Comparison of ENCODE assay signal across 11 cellular contexts in the genomic region with DNA sequence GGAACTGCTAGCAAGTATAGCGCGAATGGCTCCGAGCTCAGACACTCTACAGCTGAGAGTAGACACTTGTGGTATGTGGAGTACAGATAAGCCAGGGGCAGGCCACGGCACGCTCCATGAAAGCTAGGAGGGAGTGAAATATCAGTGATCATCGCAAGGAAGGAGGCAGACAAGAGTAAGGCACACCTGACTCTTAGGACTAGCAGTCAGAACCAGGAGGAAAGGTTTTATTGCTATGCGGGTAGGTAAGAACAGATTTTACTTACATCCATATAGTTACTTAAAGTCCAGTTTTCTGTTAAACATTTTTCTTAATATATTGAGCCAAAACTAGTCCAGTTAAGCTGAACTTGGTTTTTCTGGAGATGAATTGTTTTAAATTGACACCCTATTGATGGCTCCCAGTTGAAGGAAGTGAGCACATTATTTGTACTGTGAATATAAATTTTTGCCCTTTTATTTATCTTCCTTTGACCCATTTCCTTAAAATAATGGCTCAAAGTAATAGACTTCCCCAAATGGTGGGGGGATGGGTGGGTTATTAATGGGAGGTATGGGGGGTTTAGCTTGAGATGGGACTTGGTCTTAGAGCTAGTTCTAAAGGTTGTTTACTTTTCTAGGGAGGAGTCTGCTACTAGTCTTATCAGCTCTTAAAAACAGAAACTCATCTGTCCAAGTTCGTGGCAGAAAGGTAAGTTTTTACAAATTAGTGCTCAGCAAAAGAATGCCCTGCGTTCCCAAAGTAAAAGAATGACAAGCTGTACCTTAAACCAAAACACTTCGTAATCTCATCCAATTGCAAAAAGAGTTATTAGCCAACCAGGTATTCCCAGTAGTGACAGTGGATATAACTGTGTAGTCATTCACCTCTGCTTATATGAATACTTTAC. TPM values are rescaled to one million over a fixed set of nuclear protein-coding genes. Genes with fewer than 3 reads are reported as not detected.
DNase-seq lines count a peak whose midpoint lies in the region; ATAC-seq and TF ChIP-seq lines count a peak whose summit lies in the region.
"Had no signal": no experiment of that assay in that cellular context is flagged by ENCODE, and none has a peak within 500 bp of the region (broad histone marks: within the 10 kb centered on the region; RNA-seq: fewer than 3 reads in every experiment).

No MANE protein-coding gene starts in this region.

- peak overlapping the region; percentile 50 to 98 (median 97); a peak in 21 of 22 replicates for H3K4me2 ChIP-seq in BLaER1 treated with 17β-estradiol and CSF1 and Interleukin-3, amounts not matched to agents 10 nM and 100 nM
- H3K4me2 ChIP-seq in GM23248 (ENCODE audit: unreplicated experiment): no peak overlapping the region

- no peaks in the 10 kb centered on the region for H3K9me3 Mint-ChIP-seq in activated naive CD8-positive, alpha-beta T cell treated with anti-CD3 and anti-CD28 coated beads for 36 hours
- H3K9me3 Mint-ChIP-seq in memory B cell: no peaks in the 10 kb centered on the region

- no peak for TF ChIP-seq CTCF in gastroesophageal sphincter (IDR thresholded peaks at IDR 0.05)
- no peak for TF ChIP-seq CTCF in tibial artery (IDR thresholded peaks at IDR 0.05)

- H3K27ac ChIP-seq in BLaER1 treated with 17β-estradiol and CSF1 and Interleukin-3, amounts not matched to agents 10 nM and 100 nM: peak overlapping the region in 10 of 11 experiments; percentile 11 to 71 (median 40); a peak in 16 of 22 replicates
- H3K27ac ChIP-seq in GM23248 (0 out of 2 replicates have a peak overlapping the region, but pooled peaks have one; percentile 10), gastroesophageal sphincter (peak overlapping the region in 1 of 4 donors; percentile 3), tibial artery (no peak overlapping the region), caudate nucleus (ENCODE audit: low read depth, low read length) (no peak overlapping the region)

- no peak for TF ChIP-seq EP300 in gastroesophageal sphincter (IDR thresholded peaks at IDR 0.05)

- DNase-seq in GM23248 (no peak), memory B cell (ENCODE audit: low spot score in 2 of 2) (no peak), tibial artery (no peak), caudate nucleus (lab: John Stamatoyannopoulos, UW) (no peak)
- DNase-seq in activated naive CD8-positive, alpha-beta T cell treated with anti-CD3 and anti-CD28 coated beads for 36 hours: no peak
- DNase-seq: activated CD4-positive, CD25-positive, alpha-beta regulatory T cell; dermis blood vessel endothelial cell; NCI-H2081 had no signal

- peaks cover 99% of the 10 kb centered on the region for H3F3A ChIP-seq in GM23248 (ENCODE audit: insufficient read depth)

- H2AFZ ChIP-seq in GM23248: no peak overlapping the region

- no peaks in the 10 kb centered on the region for H3K9me2 ChIP-seq in GM23248 (ENCODE audit: insufficient read depth)

- intact Hi-C loops in tibial artery (cut with DNase I; ENCODE audit: low total_unique reads): loop anchor here (5.0 kb wide), 1 partner anchor 36 kb away; no protein-coding TSS in a partner anchor

- TF ChIP-seq POLR2A in gastroesophageal sphincter (IDR thresholded peaks at IDR 0.05): no peak

- peak overlapping the region in 10 of 11 experiments; percentile 35 to 100 (median 52); a peak in 16 of 22 replicates for H3K9ac ChIP-seq in BLaER1 treated with 17β-estradiol and CSF1 and Interleukin-3, amounts not matched to agents 10 nM and 100 nM
- peak overlapping the region; percentile 4; the same call in 1 of the 2 replicates for H3K9ac ChIP-seq in GM23248

- peaks cover 34 to 85% (median 60%) of the 10 kb centered on the region in 10 experiments for H3K4me1 ChIP-seq in BLaER1 treated with 17β-estradiol and CSF1 and Interleukin-3, amounts not matched to agents 10 nM and 100 nM
- H3K4me1 ChIP-seq in GM23248 (ENCODE audit: insufficient read depth): peaks cover 16% of the 10 kb centered on the region
- peaks cover 22 to 66% (median 34%) of the 10 kb centered on the region in 3 donors for H3K4me1 ChIP-seq in gastroesophageal sphincter
- H3K4me1 ChIP-seq in tibial artery: peaks cover 0 to 48% (median 35%) of the 10 kb centered on the region in 4 donors

- peaks cover 51% of the 10 kb centered on the region for H3K4me1 Mint-ChIP-seq in activated naive CD8-positive, alpha-beta T cell treated with anti-CD3 and anti-CD28 coated beads for 36 hours
- peaks cover 25% of the 10 kb centered on the region for H3K4me1 Mint-ChIP-seq in memory B cell

- H3K36me3 ChIP-seq in BLaER1 treated with 17β-estradiol and CSF1 and Interleukin-3, amounts not matched to agents 10 nM and 100 nM: peaks cover 70 to 100% (median 91%) of the 10 kb centered on the region in 11 experiments
- peaks cover 65% of the 10 kb centered on the region for H3K36me3 ChIP-seq in GM23248 (ENCODE audit: low read depth)
- H3K36me3 ChIP-seq in gastroesophageal sphincter: peaks cover 20 to 83% of the 10 kb centered on the region in 2 donors
- peaks cover 62 to 73% (median 68%) of the 10 kb centered on the region in 3 donors for H3K36me3 ChIP-seq in tibial artery

- H4K20me1 ChIP-seq in BLaER1 treated with 17β-estradiol and CSF1 and Interleukin-3, amounts not matched to agents 10 nM and 100 nM: peaks cover 71 to 100% (median 94%) of the 10 kb centered on the region in 11 experiments
- peaks cover 41% of the 10 kb centered on the region for H4K20me1 ChIP-seq in GM23248 (ENCODE audit: insufficient read depth)

- H3K4me3 Mint-ChIP-seq in activated naive CD8-positive, alpha-beta T cell treated with anti-CD3 and anti-CD28 coated beads for 36 hours: peak overlapping the region; percentile 42
- no peak overlapping the region for H3K4me3 Mint-ChIP-seq in memory B cell

- 88 to 90% methylated on average over 10 of the region's 10 CpGs for WGBS in GM23248 (ENCODE audit: low coverage in 1 of 2, low lambda C conversion rate in 2 of 2, missing lambda C conversion rate in 2 of 2), 2 experiments
- WGBS in gastroesophageal sphincter (ENCODE audit: low coverage in 1 of 2), 2 donors: 52 to 53% methylated on average over 7 to 10 of the region's 10 CpGs

- peaks cover 15% of the 10 kb centered on the region for H3K27me3 Mint-ChIP-seq in activated naive CD8-positive, alpha-beta T cell treated with anti-CD3 and anti-CD28 coated beads for 36 hours
- no peaks in the 10 kb centered on the region for H3K27me3 Mint-ChIP-seq in memory B cell

- ATAC-seq in memory B cell (ENCODE audit: low read depth): no peak
- no peak for ATAC-seq in GM21447 (IDR thresholded peaks at IDR 0.05; ENCODE audit: unreplicated experiment)
- ATAC-seq in gastroesophageal sphincter: no peak

- H3K27me3 ChIP-seq in BLaER1 treated with 17β-estradiol and CSF1 and Interleukin-3, amounts not matched to agents 10 nM and 100 nM: no peaks in the 10 kb centered on the region
- H3K27me3 ChIP-seq in GM23248 (replicated peaks; ENCODE audit: insufficient read depth) (no peaks in the 10 kb centered on the region), gastroesophageal sphincter (no peaks in the 10 kb centered on the region), tibial artery (no peaks in the 10 kb centered on the region)

- peak overlapping the region; percentile 87 for H3K27ac Mint-ChIP-seq in activated naive CD8-positive, alpha-beta T cell treated with anti-CD3 and anti-CD28 coated beads for 36 hours
- peak overlapping the region; percentile 39 for H3K27ac Mint-ChIP-seq in memory B cell

- H3K36me3 Mint-ChIP-seq in activated naive CD8-positive, alpha-beta T cell treated with anti-CD3 and anti-CD28 coated beads for 36 hours: peaks cover 15% of the 10 kb centered on the region
- H3K36me3 Mint-ChIP-seq in memory B cell: peaks cover 32% of the 10 kb centered on the region

- peak overlapping the region in 7 of 10 experiments; percentile 36 to 83 (median 45); a peak in 13 of 20 replicates for H3K4me3 ChIP-seq in BLaER1 treated with 17β-estradiol and CSF1 and Interleukin-3, amounts not matched to agents 10 nM and 100 nM
- H3K4me3 ChIP-seq in GM23248: no peak overlapping the region
- H3K4me3 ChIP-seq in gastroesophageal sphincter: no peak overlapping the region
- H3K4me3 ChIP-seq in tibial artery: no peak overlapping the region

- H3K9me3 ChIP-seq in BLaER1 treated with 17β-estradiol and CSF1 and Interleukin-3, amounts not matched to agents 10 nM and 100 nM (replicated peaks in 1 of 11): no peaks in the 10 kb centered on the region
- H3K9me3 ChIP-seq in GM23248 (ENCODE audit: low read depth) (no peaks in the 10 kb centered on the region), gastroesophageal sphincter (no peaks in the 10 kb centered on the region), tibial artery (no peaks in the 10 kb centered on the region)

- H3K79me2 ChIP-seq in GM23248 (ENCODE audit: insufficient read depth): peaks cover 42% of the 10 kb centered on the region

- in situ Hi-C loops in GM23248 (cut with MboI): no loop called here

RNA-seq across cellular contexts. Expression of a gene that starts 5.8 kb away (rescaled TPM):
- 217 and 226 TPM in 2 replicates for total RNA-seq in GM23248 (2014; rRNA removed; shearing (Covaris generic))
- polyA plus RNA-seq in GM23248 (2016; fragmentation: Nextera tagmentation; extraction: Ambion mirVana): 346 and 351 TPM in 2 replicates
- total RNA-seq in activated naive CD8-positive, alpha-beta T cell treated with anti-CD3 and anti-CD28 coated beads for 36 hours: 1,000 to 10,000 TPM; 2,335 to 2,367 TPM
- total RNA-seq in gastroesophageal sphincter: 100 to 1,000 TPM; 250 to 459 (median 349) TPM

RNA-seq across cellular contexts. Expression of a gene that starts 6.4 kb away (rescaled TPM):
- 36.7 and 37.6 TPM in 2 replicates for total RNA-seq in GM23248 (2014; rRNA removed; shearing (Covaris generic))
- 29.6 TPM in 2 replicates for polyA plus RNA-seq in GM23248 (2016; fragmentation: Nextera tagmentation; extraction: Ambion mirVana)
- 100 to 1,000 TPM; 101 to 105 TPM for total RNA-seq in activated naive CD8-positive, alpha-beta T cell treated with anti-CD3 and anti-CD28 coated beads for 36 hours
- 10 to 100 TPM; 32.5 to 62.4 (median 49.3) TPM for total RNA-seq in gastroesophageal sphincter

RNA-seq across cellular contexts. Expression of a gene that starts 14.5 kb away (rescaled TPM):
- not detected in 2 replicates for total RNA-seq in GM23248 (2014; rRNA removed; shearing (Covaris generic))
- polyA plus RNA-seq in GM23248 (2016; fragmentation: Nextera tagmentation; extraction: Ambion mirVana): 0.46 TPM in 1 of 2 replicates, not detected in the other
- not detected for total RNA-seq in activated naive CD8-positive, alpha-beta T cell treated with anti-CD3 and anti-CD28 coated beads for 36 hours
- 1 to 10 TPM in 1 of 4 donors, under 1 TPM in 2, not detected in 1; 0.37 to 1.6 (median 0.77) TPM for total RNA-seq in gastroesophageal sphincter
- total RNA-seq: dermis blood vessel endothelial cell had no signal

RNA-seq across cellular contexts. Expression of a gene that starts 38.6 kb away (rescaled TPM):
- 149 and 204 TPM in 2 replicates for total RNA-seq in GM23248 (2014; rRNA removed; shearing (Covaris generic))
- 170 and 183 TPM in 2 replicates for polyA plus RNA-seq in GM23248 (2016; fragmentation: Nextera tagmentation; extraction: Ambion mirVana)
- 100 to 1,000 TPM in 1 of 2 experiments, 10 to 100 TPM in 1; 96.3 to 102 TPM for total RNA-seq in activated naive CD8-positive, alpha-beta T cell treated with anti-CD3 and anti-CD28 coated beads for 36 hours
- 100 to 1,000 TPM in 1 of 4 donors, 10 to 100 TPM in 3; 47.0 to 138 (median 57.5) TPM for total RNA-seq in gastroesophageal sphincter

Comparison
In these comparisons a context has a peak if more than half of its experiments do, and no peak if none do; other contexts are left out.
1. H3K27ac ChIP-seq: peak in BLaER1 treated with 17β-estradiol and CSF1 and Interleukin-3, amounts not matched to agents 10 nM and 100 nM (10 of 11) and GM23248 (single experiment); none in tibial artery (0 of 2) and caudate nucleus (single experiment).
2. H3K4me3 ChIP-seq: peak in BLaER1 treated with 17β-estradiol and CSF1 and Interleukin-3, amounts not matched to agents 10 nM and 100 nM (7 of 10); none in GM23248 (single experiment), gastroesophageal sphincter (0 of 2) and tibial artery (0 of 2).
3. RNA of a gene that starts 5.8 kb away (total RNA-seq): 2,335 to 2,367 TPM in activated naive CD8-positive, alpha-beta T cell treated with anti-CD3 and anti-CD28 coated beads for 36 hours; 250 to 459 TPM in gastroesophageal sphincter and 217 to 226 TPM in GM23248; every median in the first group is over 4 times any median in the second.